In genomic region chr1:101025283-101025679, GRCh38 we compare ENCODE assay signal across 1 cellular context.
TF ChIP-seq lines count a peak whose summit lies in the region.

No MANE protein-coding gene starts in this region.

TF ChIP-seq in GM23338, 12 proteins besides CTCF, POLR2A, EP300 and RAD21 (continued from another document):
- no peak for TF ChIP-seq ZNF462 (CRISPR knock-in tag; IDR thresholded peaks at IDR 0.05)
- TF ChIP-seq REST (IDR thresholded peaks at IDR 0.05; ENCODE audit: unreplicated experiment) = no peak
- TF ChIP-seq ETS1 (IDR thresholded peaks at IDR 0.05) = no peak
- no peak for TF ChIP-seq CREB1 (CRISPR knock-in tag; IDR thresholded peaks at IDR 0.05; ENCODE audit: low read depth)
- no peak for TF ChIP-seq ZNF331 (CRISPR knock-in tag; IDR thresholded peaks at IDR 0.05; ENCODE audit: low read depth)
- no peak for TF ChIP-seq EZH2phosphoT487 (IDR thresholded peaks at IDR 0.05; ENCODE audit: unreplicated experiment)
- TF ChIP-seq NANOG (IDR thresholded peaks at IDR 0.05; ENCODE audit: borderline replicate concordance) = no peak
- TF ChIP-seq STAT1 (IDR thresholded peaks at IDR 0.05; ENCODE audit: unreplicated experiment) = no peak
- TF ChIP-seq ZNF114 (CRISPR knock-in tag; IDR thresholded peaks at IDR 0.05) = no peak
- TF ChIP-seq EZH2 (IDR thresholded peaks at IDR 0.05; ENCODE audit: low read depth, unreplicated experiment) = no peak
- no peak for TF ChIP-seq JUNB (IDR thresholded peaks at IDR 0.05; ENCODE audit: unreplicated experiment)
